ENCODE assay signal across 9 cellular contexts in genomic region chr10:79241629-79241989, GRCh38.
DNase-seq lines count a peak whose midpoint lies in the region; ATAC-seq, FAIRE-seq and TF ChIP-seq lines count a peak whose summit lies in the region.
"Had no signal": no experiment of that assay in that cellular context is flagged by ENCODE, and none has a peak within 500 bp of the region (broad histone marks: within the 10 kb centered on the region; RNA-seq: fewer than 3 reads in every experiment).

No MANE protein-coding gene starts in this region.

- H3K9me3 Mint-ChIP-seq in activated CD4-positive, alpha-beta T cell treated with anti-CD3 and anti-CD28 coated beads, Interleukin-2, amount 10 ng/mL, durations not matched to agents 7 days and 5 days, result no peaks in the 10 kb centered on the region
- no peaks in the 10 kb centered on the region for H3K9me3 Mint-ChIP-seq in memory B cell

- H3K27me3 ChIP-seq in adipocyte (replicated peaks; ENCODE audit: control insufficient read depth, insufficient read depth, low read length) (no peaks in the 10 kb centered on the region), thoracic aorta (replicated peaks; ENCODE audit: insufficient read depth) (no peaks in the 10 kb centered on the region)

- peak overlapping the region; percentile 74 for H3K4me3 Mint-ChIP-seq in activated CD4-positive, alpha-beta T cell treated with anti-CD3 and anti-CD28 coated beads, Interleukin-2, amount 10 ng/mL, durations not matched to agents 7 days and 5 days
- H3K4me3 Mint-ChIP-seq in memory B cell, result peak overlapping the region; percentile 83

- no peak for DNase-seq in activated CD4-positive, alpha-beta T cell treated with anti-CD3 and anti-CD28 coated beads, Interleukin-2, amount 10 ng/mL, durations not matched to agents 7 days and 5 days
- no peak for DNase-seq in activated CD4-positive, alpha-beta T cell treated with anti-CD3 and anti-CD28 coated beads for 48 hours
- DNase-seq in adipocyte (ENCODE audit: low read depth) (no peak), memory B cell (ENCODE audit: low spot score in 2 of 2) (no peak), thoracic aorta (ENCODE audit: low spot score) (no peak), urothelium cell line (ENCODE audit: low spot score) (no peak), DMS79 (lab: John Stamatoyannopoulos, UW) (no peak), H4 (ENCODE audit: low spot score) (no peak)

- peak overlapping the region; percentile 27 for H3K9ac ChIP-seq in adipocyte (ENCODE audit: low read length)

- H3K27ac ChIP-seq in thoracic aorta, result peak overlapping the region in 1 of 2 donors; percentile 9
- H3K27ac ChIP-seq: VCaP had no signal

- H3K9me3 ChIP-seq in adipocyte (ENCODE audit: control insufficient read depth, low read length), result no peaks in the 10 kb centered on the region
- H3K9me3 ChIP-seq in thoracic aorta, result no peaks in the 10 kb centered on the region

- ATAC-seq in memory B cell (ENCODE audit: low read depth), result no peak
- ATAC-seq in thoracic aorta (ENCODE audit: insufficient number of reproducible peaks, low FRiP score, low read depth), result no peak

- H3K27ac Mint-ChIP-seq in activated CD4-positive, alpha-beta T cell treated with anti-CD3 and anti-CD28 coated beads, Interleukin-2, amount 10 ng/mL, durations not matched to agents 7 days and 5 days, result peak overlapping the region; percentile 73
- H3K27ac Mint-ChIP-seq in memory B cell, result peak overlapping the region; percentile 78

- CTCF ChIA-PET in activated CD4-positive, alpha-beta T cell treated with anti-CD3 and anti-CD28 coated beads, Interleukin-2, amount 10 ng/mL, durations not matched to agents 7 days and 5 days (lab: Charles Lee), result interaction anchor here (0.5 to 1.5 kb wide), 3 partner anchors 31 to 1188 kb away, joined by 3 read pairs; no protein-coding TSS in a partner anchor

- H3K36me3 Mint-ChIP-seq in activated CD4-positive, alpha-beta T cell treated with anti-CD3 and anti-CD28 coated beads, Interleukin-2, amount 10 ng/mL, durations not matched to agents 7 days and 5 days (ENCODE audit: low read depth), result peaks cover 7% of the 10 kb centered on the region
- H3K36me3 Mint-ChIP-seq in memory B cell, result no peaks in the 10 kb centered on the region

- peaks cover 42% of the 10 kb centered on the region for H3K4me1 Mint-ChIP-seq in activated CD4-positive, alpha-beta T cell treated with anti-CD3 and anti-CD28 coated beads, Interleukin-2, amount 10 ng/mL, durations not matched to agents 7 days and 5 days
- peaks cover 43% of the 10 kb centered on the region for H3K4me1 Mint-ChIP-seq in memory B cell

- no peak for FAIRE-seq in urothelium cell line (lab: Jason Lieb, UNC)

- peaks cover 59% of the 10 kb centered on the region for H3K4me1 ChIP-seq in adipocyte (ENCODE audit: control insufficient read depth, insufficient read depth, low read length)
- peaks cover 26 to 42% of the 10 kb centered on the region in 2 donors for H3K4me1 ChIP-seq in thoracic aorta (ENCODE audit: control insufficient read depth in 1 of 2, low read depth in 2 of 2)

- TF ChIP-seq CTCF in thoracic aorta (IDR thresholded peaks at IDR 0.05), result no peak

- H3K27me3 Mint-ChIP-seq in activated CD4-positive, alpha-beta T cell treated with anti-CD3 and anti-CD28 coated beads, Interleukin-2, amount 10 ng/mL, durations not matched to agents 7 days and 5 days, result no peaks in the 10 kb centered on the region
- H3K27me3 Mint-ChIP-seq in memory B cell, result no peaks in the 10 kb centered on the region

- POLR2A ChIA-PET in activated CD4-positive, alpha-beta T cell treated with anti-CD3 and anti-CD28 coated beads, Interleukin-2, amount 10 ng/mL, durations not matched to agents 7 days and 5 days (lab: Charles Lee), result no interaction called here

- H3K4me3 ChIP-seq in adipocyte (ENCODE audit: low read length) (peak overlapping the region; percentile 48), thoracic aorta (peak overlapping the region; percentile 73)

- H3K36me3 ChIP-seq in adipocyte (ENCODE audit: control insufficient read depth, insufficient read depth, low read length, severe bottlenecking), result peaks cover 9% of the 10 kb centered on the region
- H3K36me3 ChIP-seq in thoracic aorta, result no peaks in the 10 kb centered on the region
